In genomic region chr4:115113382-115114106, GRCh38 we compare ENCODE assay signal across 10 cellular contexts. TPM values are rescaled to one million over a fixed set of nuclear protein-coding genes. Genes with fewer than 3 reads are reported as not detected.
DNase-seq lines count a peak whose midpoint lies in the region; ATAC-seq and TF ChIP-seq lines count a peak whose summit lies in the region.
"Had no signal": no experiment of that assay in that cellular context is flagged by ENCODE, and none has a peak within 500 bp of the region (broad histone marks: within the 10 kb centered on the region; RNA-seq: fewer than 3 reads in every experiment).

Gene NDST4 (minus strand): TSS chr4:115113620. CDS start chr4:115077036, 36,584 bp downstream.

- peak within 1 kb of the TSS; percentile 52 for H3K27ac Mint-ChIP-seq in osteocyte (ENCODE audit: unreplicated experiment)
- no peak within 1 kb of the TSS for H3K27ac Mint-ChIP-seq in naive thymus-derived CD4-positive, alpha-beta T cell

- H3K4me3 Mint-ChIP-seq in osteocyte (ENCODE audit: unreplicated experiment): peak within 1 kb of the TSS; percentile 76
- H3K4me3 Mint-ChIP-seq in naive thymus-derived CD4-positive, alpha-beta T cell: no peak within 1 kb of the TSS

- TF ChIP-seq CTCF in osteocyte (IDR thresholded peaks at IDR 0.05): peak; percentile 32

- H3K4me1 Mint-ChIP-seq in osteocyte (ENCODE audit: unreplicated experiment): peaks cover 36% of the 10 kb centered on the region
- peaks cover 0 to 2% (median 0%) of the 10 kb centered on the region in 7 donors for H3K4me1 Mint-ChIP-seq in naive thymus-derived CD4-positive, alpha-beta T cell

- no peaks in the 10 kb centered on the region for H3K36me3 ChIP-seq in naive thymus-derived CD4-positive, alpha-beta T cell (ENCODE audit: control insufficient read depth in 2 of 3, insufficient read depth in 3 of 3, low read length in 3 of 3)

- H3K9me3 Mint-ChIP-seq in osteocyte (ENCODE audit: unreplicated experiment): no peaks in the 10 kb centered on the region
- peaks cover 0 to 5% (median 0%) of the 10 kb centered on the region in 11 donors for H3K9me3 Mint-ChIP-seq in naive thymus-derived CD4-positive, alpha-beta T cell

- H3K27me3 Mint-ChIP-seq in osteocyte (ENCODE audit: unreplicated experiment): no peaks in the 10 kb centered on the region
- no peaks in the 10 kb centered on the region for H3K27me3 Mint-ChIP-seq in naive thymus-derived CD4-positive, alpha-beta T cell

- no peak within 1 kb of the TSS for H3K4me3 ChIP-seq in naive thymus-derived CD4-positive, alpha-beta T cell (ENCODE audit: low read length)

- POLR2A ChIA-PET in naive thymus-derived CD4-positive, alpha-beta T cell (lab: Charles Lee): no interaction called here

- H3K4me1 ChIP-seq in naive thymus-derived CD4-positive, alpha-beta T cell (ENCODE audit: control insufficient read depth in 2 of 2, insufficient read depth in 2 of 2, low read length in 2 of 2): no peaks in the 10 kb centered on the region

- no peaks in the 10 kb centered on the region for H3K36me3 Mint-ChIP-seq in osteocyte (ENCODE audit: unreplicated experiment)
- no peaks in the 10 kb centered on the region for H3K36me3 Mint-ChIP-seq in naive thymus-derived CD4-positive, alpha-beta T cell

- no peak within 1 kb of the TSS for H3K27ac ChIP-seq in naive thymus-derived CD4-positive, alpha-beta T cell (ENCODE audit: low read depth, low read length)

- H3K27me3 ChIP-seq in naive thymus-derived CD4-positive, alpha-beta T cell (ENCODE audit: control insufficient read depth in 2 of 2, insufficient read depth in 2 of 2, low read length in 2 of 2): no peaks in the 10 kb centered on the region

- CTCF ChIA-PET in naive thymus-derived CD4-positive, alpha-beta T cell (lab: Charles Lee): no interaction called here

- H3K9me3 ChIP-seq in naive thymus-derived CD4-positive, alpha-beta T cell (ENCODE audit: control insufficient read depth in 2 of 3, low read length in 3 of 3): no peaks in the 10 kb centered on the region

- ATAC-seq in naive thymus-derived CD4-positive, alpha-beta T cell: no peak

- DNase-seq in DMS53 treated with DMSO at 0.1 percent for 48 hours (lab: John Stamatoyannopoulos, UW; ENCODE audit: unreplicated experiment) (peak; percentile 79), NCI-H345 (lab: John Stamatoyannopoulos, UW) (peak; percentile 58), dedifferentiated amniotic fluid mesenchymal stem cell (ENCODE audit: extremely low spot score) (peak; percentile 20), osteocyte (ENCODE audit: extremely low spot score, unreplicated experiment) (no peak), DMS114 treated with DMSO at 0.1 percent for 48 hours (lab: John Stamatoyannopoulos, UW; ENCODE audit: unreplicated experiment) (no peak), CD1c-positive myeloid dendritic cell (ENCODE audit: extremely low spot score) (no peak), occipital lobe (lab: John Stamatoyannopoulos, UW) (no peak)
- no peak for DNase-seq in naive thymus-derived CD4-positive, alpha-beta T cell
- DNase-seq: IMR-90 had no signal

- intact Hi-C loops in naive thymus-derived CD4-positive, alpha-beta T cell (cut with micrococcal nuclease): no loop called here

RNA-seq across cellular contexts. Expression of gene NDST4, which starts in this region (rescaled TPM):
- total RNA-seq in osteocyte (4.5 and 5.1 TPM in 2 replicates), occipital lobe (1.7 TPM)
- total RNA-seq in naive thymus-derived CD4-positive, alpha-beta T cell: not detected
- polyA plus RNA-seq in naive thymus-derived CD4-positive, alpha-beta T cell: not detected
- total RNA-seq: IMR-90, liver had no signal
- polyA plus RNA-seq: IMR-90, liver had no signal

Comparison
In these comparisons a context has a peak if more than half of its experiments do, and no peak if none do; other contexts are left out.
1. DNase-seq: peak in DMS53 treated with DMSO at 0.1 percent for 48 hours (single experiment), NCI-H345 (single experiment) and dedifferentiated amniotic fluid mesenchymal stem cell (single experiment); none in osteocyte (single experiment), naive thymus-derived CD4-positive, alpha-beta T cell (0 of 9), DMS114 treated with DMSO at 0.1 percent for 48 hours (single experiment), CD1c-positive myeloid dendritic cell (single experiment) and occipital lobe (single experiment).